Comparison of ENCODE assay signal across 9 cellular contexts in the genomic region with DNA sequence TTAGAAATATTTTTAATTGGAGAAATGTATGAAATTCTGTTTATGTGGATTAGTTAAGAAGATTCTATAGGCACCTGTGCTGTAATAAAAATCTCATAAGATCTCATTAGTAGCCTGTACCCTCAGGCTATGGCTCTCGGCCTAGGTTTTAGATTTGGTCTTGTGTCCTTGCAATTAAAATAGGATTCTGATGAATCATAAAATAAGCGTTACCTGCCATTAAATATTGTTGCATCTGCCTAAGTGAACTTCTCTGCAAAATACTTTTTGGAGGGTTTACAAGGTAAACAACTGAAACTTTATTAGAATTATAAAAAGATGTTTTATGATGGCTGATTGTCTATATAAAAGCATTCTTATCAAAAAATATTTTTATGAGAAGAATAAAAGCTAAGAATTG.
"Had no signal": no experiment of that assay in that cellular context is flagged by ENCODE, and none has a peak within 500 bp of the region (broad histone marks: within the 10 kb centered on the region; RNA-seq: fewer than 3 reads in every experiment).

No MANE protein-coding gene starts in this region.

- H3K9me3 Mint-ChIP-seq: IgD-negative memory B cell had no signal

- H3K9ac ChIP-seq: GM23248 had no signal

- H3K27me3 Mint-ChIP-seq: IgD-negative memory B cell had no signal

- H3K4me3 Mint-ChIP-seq: HFFc6, IgD-negative memory B cell had no signal

- H3K4me1 Mint-ChIP-seq: IgD-negative memory B cell had no signal

- H3K9me3 ChIP-seq: HAP-1 had no signal

- DNase-seq: GM23248, GOT3, H7, HFFc6 had no signal

- H3K27ac ChIP-seq: GM23248, HL-60 had no signal

- H2AFZ ChIP-seq: GM23248 had no signal

- H3K36me3 Mint-ChIP-seq: IgD-negative memory B cell had no signal

- H3K36me3 ChIP-seq: HAP-1 had no signal

- H3K4me3 ChIP-seq: GM23248, HAP-1 had no signal

- H3K27ac Mint-ChIP-seq: HFFc6, IgD-negative memory B cell had no signal

- ATAC-seq: HCT116, HepG2 had no signal
